In genomic region chr1:53509775-53510174, GRCh38 we compare ENCODE assay signal across 29 cellular contexts. TPM values are rescaled to one million over a fixed set of nuclear protein-coding genes. Genes with fewer than 3 reads are reported as not detected.
"Had no signal": no experiment of that assay in that cellular context is flagged by ENCODE, and none has a peak within 500 bp of the region (broad histone marks: within the 10 kb centered on the region; RNA-seq: fewer than 3 reads in every experiment).

No MANE protein-coding gene starts in this region.

- H3K4me3 ChIP-seq: ascending aorta, body of pancreas had no signal

- H3K4me1 Mint-ChIP-seq: activated CD4-positive, alpha-beta T cell treated with anti-CD3 and anti-CD28 coated beads, Interleukin-2, amount 10 ng/mL, durations not matched to agents 7 days and 5 days; activated naive CD8-positive, alpha-beta T cell treated with anti-CD3 and anti-CD28 coated beads, Interleukin-2, amount 50 U/mL, for 24 hours; T-helper 17 cell had no signal

- ATAC-seq: activated naive CD8-positive, alpha-beta T cell treated with anti-CD3 and anti-CD28 coated beads, Interleukin-2, amount 50 U/mL, for 24 hours; activated T-cell treated with anti-CD3 and anti-CD28 coated beads, Interleukin-2, amount 50 U/mL, for 4 hours; body of pancreas; T-helper 17 cell had no signal

- H3K9me3 Mint-ChIP-seq: activated CD4-positive, alpha-beta memory T cell treated with anti-CD3 and anti-CD28 coated beads for 36 hours; activated CD4-positive, alpha-beta T cell treated with anti-CD3 and anti-CD28 coated beads, Interleukin-2, amount 10 ng/mL, durations not matched to agents 7 days and 5 days; activated naive CD4-positive, alpha-beta T cell treated with anti-CD3 and anti-CD28 coated beads, Interleukin-2, amount 50 U/mL, for 72 hours; activated naive CD8-positive, alpha-beta T cell treated with anti-CD3 and anti-CD28 coated beads, Interleukin-2, amount 50 U/mL, for 24 hours; activated T-cell treated with anti-CD3 and anti-CD28 coated beads, Interleukin-2, amount 50 U/mL, for 4 hours; central memory CD8-positive, alpha-beta T cell had no signal

- FAIRE-seq: bronchial epithelial cell had no signal

- H3K27ac Mint-ChIP-seq: activated CD4-positive, alpha-beta memory T cell treated with anti-CD3 and anti-CD28 coated beads for 36 hours; activated CD4-positive, alpha-beta T cell treated with anti-CD3 and anti-CD28 coated beads, Interleukin-2, amount 10 ng/mL, durations not matched to agents 7 days and 5 days; activated naive CD8-positive, alpha-beta T cell treated with anti-CD3 and anti-CD28 coated beads, Interleukin-2, amount 50 U/mL, for 24 hours; T-helper 17 cell had no signal

- H3K4me3 Mint-ChIP-seq: activated CD4-positive, alpha-beta memory T cell treated with anti-CD3 and anti-CD28 coated beads for 36 hours; activated CD4-positive, alpha-beta T cell treated with anti-CD3 and anti-CD28 coated beads, Interleukin-2, amount 10 ng/mL, durations not matched to agents 7 days and 5 days; activated naive CD8-positive, alpha-beta T cell treated with anti-CD3 and anti-CD28 coated beads, Interleukin-2, amount 50 U/mL, for 24 hours; activated T-cell treated with anti-CD3 and anti-CD28 coated beads, Interleukin-2, amount 50 U/mL, for 4 hours; central memory CD8-positive, alpha-beta T cell; T-helper 17 cell had no signal

- H3K27ac ChIP-seq: ascending aorta, body of pancreas had no signal

- H3K36me3 ChIP-seq: ascending aorta had no signal

- H3K36me3 Mint-ChIP-seq: activated CD4-positive, alpha-beta memory T cell treated with anti-CD3 and anti-CD28 coated beads for 36 hours; activated naive CD4-positive, alpha-beta T cell treated with anti-CD3 and anti-CD28 coated beads, Interleukin-2, amount 50 U/mL, for 72 hours had no signal

- H3K27me3 Mint-ChIP-seq: activated CD4-positive, alpha-beta memory T cell treated with anti-CD3 and anti-CD28 coated beads for 36 hours; activated CD4-positive, alpha-beta T cell treated with anti-CD3 and anti-CD28 coated beads, Interleukin-2, amount 10 ng/mL, durations not matched to agents 7 days and 5 days; activated naive CD8-positive, alpha-beta T cell treated with anti-CD3 and anti-CD28 coated beads, Interleukin-2, amount 50 U/mL, for 24 hours; central memory CD8-positive, alpha-beta T cell had no signal

- DNase-seq: activated CD4-positive, alpha-beta memory T cell treated with anti-CD3 and anti-CD28 coated beads for 36 hours; activated CD4-positive, alpha-beta T cell treated with anti-CD3 and anti-CD28 coated beads, Interleukin-2, amount 10 ng/mL, durations not matched to agents 7 days and 5 days; activated CD4-positive, CD25-positive, alpha-beta regulatory T cell; activated CD8-positive, alpha-beta memory T cell treated with anti-CD3 and anti-CD28 coated beads for 24 hours; activated effector memory CD4-positive, alpha-beta T cell treated with anti-CD3 and anti-CD28 coated beads, Interleukin-2, amount 50 U/mL, for 16 hours; activated naive CD4-positive, alpha-beta T cell treated with Interleukin-2 at 50 U/mL for 16 hours; activated naive CD8-positive, alpha-beta T cell treated with anti-CD3 and anti-CD28 coated beads, Interleukin-2, amount 50 U/mL, for 24 hours; activated T-cell treated with anti-CD3 and anti-CD28 coated beads, Interleukin-2, amount 50 U/mL, for 4 hours; amniotic stem cell; body of pancreas; KG1; NCI-H1092; NCI-H1417; NCI-H1694; NCI-H2029; NCI-H2107; NCI-H2171 treated with DMSO at 0.1 percent for 48 hours; NCI-H510A; NCI-H526 treated with DMSO at 0.1 percent for 48 hours; NK-92 treated with Interleukin-12 subunit alpha and Interleukin-12 subunit beta, amount 100 ng/mL, for 24 hours; SIG-M5; T-helper 17 cell; T-helper 9 cell had no signal

- H3K27me3 ChIP-seq: ascending aorta, body of pancreas had no signal

- H3K9me3 ChIP-seq: ascending aorta, body of pancreas had no signal

RNA-seq across cellular contexts. Expression of gene DMRTB1, which starts 50.6 kb away (rescaled TPM):
- total RNA-seq: activated CD4-positive, alpha-beta memory T cell treated with anti-CD3 and anti-CD28 coated beads for 36 hours; activated naive CD4-positive, alpha-beta T cell treated with anti-CD3 and anti-CD28 coated beads, Interleukin-2, amount 50 U/mL, for 72 hours; activated T-cell treated with anti-CD3 and anti-CD28 coated beads, Interleukin-2, amount 50 U/mL, for 4 hours; ascending aorta; body of pancreas; bronchial epithelial cell; LHCN-M2; M059J; T-helper 17 cell had no signal
